11 cellular contexts compared by ENCODE assay signal in genomic region chr9:132965478-132965877, GRCh38. TPM values are rescaled to one million over a fixed set of nuclear protein-coding genes. Genes with fewer than 3 reads are reported as not detected.
"Had no signal": no experiment of that assay in that cellular context is flagged by ENCODE, and none has a peak within 500 bp of the region (broad histone marks: within the 10 kb centered on the region; RNA-seq: fewer than 3 reads in every experiment).

No MANE protein-coding gene starts in this region.

- H3K27ac ChIP-seq: GM23248 had no signal

- ATAC-seq: GM23338, HCT116 had no signal

- H3K9ac ChIP-seq: GM23248 had no signal

- H3K4me1 ChIP-seq: HAP-1 had no signal

- H3K36me3 ChIP-seq: HAP-1 had no signal

- DNase-seq: GM23248, GOT3, H7, H9, HCEC 1CT, HFFc6 had no signal

- H3K4me2 ChIP-seq: GM23338 had no signal

- H2AFZ ChIP-seq: GM23248, GM23338 had no signal

- H3K9me3 ChIP-seq: HAP-1 had no signal

- H3K4me3 ChIP-seq: GM23248, GM23338, HAP-1 had no signal

- FAIRE-seq: H1, H54 had no signal

RNA-seq across cellular contexts. Expression of gene GFI1B, which starts 13.0 kb away (rescaled TPM):
- total RNA-seq: GM23248, H7, H9 had no signal
- polyA plus RNA-seq: GM23248, GM23338 had no signal
